Comparison of ENCODE assay signal across 10 cellular contexts in the genomic region with DNA sequence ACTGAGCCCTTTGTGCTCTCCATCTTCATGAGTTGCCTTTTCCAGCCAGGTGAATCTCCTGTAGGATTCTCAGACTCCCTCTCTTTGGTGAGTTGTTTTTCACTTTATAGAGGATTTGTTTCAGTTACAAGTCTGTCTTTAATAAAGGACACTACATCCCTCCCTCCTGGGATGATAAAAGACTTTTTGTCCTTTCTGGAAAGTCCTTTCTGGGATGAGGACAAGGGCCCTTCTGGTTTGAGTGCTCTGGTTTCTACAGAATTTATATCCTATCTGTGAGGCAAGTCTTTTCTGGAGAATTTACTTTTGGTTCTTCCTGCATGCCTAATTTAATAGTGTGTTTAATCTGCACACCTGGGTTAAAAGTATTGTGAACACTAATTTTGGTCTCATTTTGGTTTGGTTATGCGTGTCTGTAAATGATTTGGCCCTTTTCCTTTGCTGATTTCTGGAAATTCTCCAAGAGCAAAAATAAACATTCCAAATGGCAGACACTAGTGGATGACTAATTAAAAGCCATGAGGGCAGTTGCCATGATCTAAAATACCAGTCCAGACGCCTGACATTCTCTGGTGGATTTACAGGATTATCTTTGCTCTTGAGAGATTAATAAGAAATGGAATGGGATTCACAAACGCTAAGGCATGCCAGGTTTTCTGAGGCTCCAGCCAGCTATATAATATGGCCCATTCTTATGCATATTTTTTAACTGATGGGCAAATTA. TPM values are rescaled to one million over a fixed set of nuclear protein-coding genes. Genes with fewer than 3 reads are reported as not detected.
DNase-seq lines count a peak whose midpoint lies in the region; ATAC-seq, FAIRE-seq and TF ChIP-seq lines count a peak whose summit lies in the region.
"Had no signal": no experiment of that assay in that cellular context is flagged by ENCODE, and none has a peak within 500 bp of the region (broad histone marks: within the 10 kb centered on the region; RNA-seq: fewer than 3 reads in every experiment).

No MANE protein-coding gene starts in this region.

- peak; percentile 80 for FAIRE-seq in RCC 7860 (lab: Jason Lieb, UNC)
- FAIRE-seq: H1 had no signal

- peak; percentile 8 for DNase-seq in HCT116 (ENCODE audit: low read depth, low spot score)
- DNase-seq in RCC 7860 (ENCODE audit: low spot score), result peak; percentile 84
- peak; percentile 77 to 89 for DNase-seq in foreskin fibroblast
- no peak for DNase-seq in smooth muscle cell (lab: John Stamatoyannopoulos, UW; ENCODE audit: unreplicated experiment)
- no peak for DNase-seq in upper lobe of left lung
- no peak for DNase-seq in activated effector memory CD4-positive, alpha-beta T cell treated with Interleukin-2 at 50 U/mL for 16 hours
- DNase-seq in activated T-cell treated with anti-CD3 and anti-CD28 coated beads, Interleukin-2, amount 50 U/mL, for 72 hours, result no peak
- DNase-seq in activated CD4-positive, alpha-beta memory T cell treated with anti-CD3 and anti-CD28 coated beads, Interleukin-2, amount 10 ng/mL, durations not matched to agents 7 days and 5 days, result no peak
- DNase-seq: activated B cell treated with CpG ODN at 0.5 μM for 24 hours had no signal

- ATAC-seq in HCT116, result peak; percentile 53
- no peak for ATAC-seq in upper lobe of left lung (ENCODE audit: low FRiP score in 2 of 2)
- no peak for ATAC-seq in activated T-cell treated with anti-CD3 and anti-CD28 coated beads, Interleukin-2, amount 50 U/mL, for 72 hours (replicated peaks in 1 of 2)

- no peak for TF ChIP-seq POLR2A in HCT116 (IDR thresholded peaks at IDR 0.05; ENCODE audit: borderline replicate concordance, extremely low read depth, insufficient read depth, insufficient read length)
- TF ChIP-seq POLR2A in upper lobe of left lung (IDR thresholded peaks at IDR 0.05), result no peak

- H3K9me3 Mint-ChIP-seq in activated T-cell treated with anti-CD3 and anti-CD28 coated beads, Interleukin-2, amount 50 U/mL, for 72 hours, result no peaks in the 10 kb centered on the region
- no peaks in the 10 kb centered on the region for H3K9me3 Mint-ChIP-seq in activated CD4-positive, alpha-beta memory T cell treated with anti-CD3 and anti-CD28 coated beads, Interleukin-2, amount 10 ng/mL, durations not matched to agents 7 days and 5 days
- H3K9me3 Mint-ChIP-seq: activated B cell treated with CpG ODN at 0.5 μM for 24 hours had no signal

- H4K20me1 ChIP-seq in HCT116 (ENCODE audit: insufficient read depth), result no peaks in the 10 kb centered on the region
- H4K20me1 ChIP-seq in smooth muscle cell (ENCODE audit: low read depth), result no peaks in the 10 kb centered on the region

- H3K4me1 Mint-ChIP-seq in activated T-cell treated with anti-CD3 and anti-CD28 coated beads, Interleukin-2, amount 50 U/mL, for 72 hours (ENCODE audit: low read depth), result no peaks in the 10 kb centered on the region
- no peaks in the 10 kb centered on the region for H3K4me1 Mint-ChIP-seq in activated CD4-positive, alpha-beta memory T cell treated with anti-CD3 and anti-CD28 coated beads, Interleukin-2, amount 10 ng/mL, durations not matched to agents 7 days and 5 days
- H3K4me1 Mint-ChIP-seq: activated B cell treated with CpG ODN at 0.5 μM for 24 hours had no signal

- H3K9me3 ChIP-seq in HCT116 (ENCODE audit: control insufficient read depth in 1 of 2, insufficient read depth in 1 of 2, low read depth in 1 of 2, low read length in 2 of 2) (no peaks in the 10 kb centered on the region), smooth muscle cell (replicated peaks; ENCODE audit: low read depth) (no peaks in the 10 kb centered on the region), upper lobe of left lung (no peaks in the 10 kb centered on the region)

- H3K36me3 ChIP-seq in HCT116 (ENCODE audit: control insufficient read depth in 1 of 2, insufficient read depth in 2 of 2, low read length in 2 of 2), result no peaks in the 10 kb centered on the region
- no peaks in the 10 kb centered on the region for H3K36me3 ChIP-seq in smooth muscle cell (ENCODE audit: low read depth)
- peaks cover 0 to 5% (median 0%) of the 10 kb centered on the region in 4 donors for H3K36me3 ChIP-seq in upper lobe of left lung

- CTCF ChIA-PET in HCT116 (lab: Charles Lee), result interaction anchor here (0.6 kb wide), 1 partner anchor 109 kb away, joined by 3 read pairs; no protein-coding TSS in a partner anchor
- CTCF ChIA-PET in activated CD4-positive, alpha-beta memory T cell treated with anti-CD3 and anti-CD28 coated beads, Interleukin-2, amount 10 ng/mL, durations not matched to agents 7 days and 5 days (lab: Charles Lee), result interaction anchor here (0.6 to 0.7 kb wide), 2 partner anchors 131 to 889 kb away, joined by 3 to 4 read pairs; no protein-coding TSS in a partner anchor

- intact Hi-C loops in HCT116 (cut with micrococcal nuclease), result no loop called here

- TF ChIP-seq CTCF in HCT116 (IDR thresholded peaks at IDR 0.05 in 2 of 3, conservative IDR thresholded peaks at IDR 0.05 in 1 of 3; ENCODE audit: borderline replicate concordance in 1 of 3, insufficient read depth in 1 of 3, low read depth in 2 of 3, low read length in 2 of 3), result no peak
- TF ChIP-seq CTCF in foreskin fibroblast (IDR thresholded peaks at IDR 0.05; ENCODE audit: low read depth, low read length), result no peak
- TF ChIP-seq CTCF in smooth muscle cell (IDR thresholded peaks at IDR 0.05; ENCODE audit: borderline replicate concordance, insufficient read depth, poor library complexity, severe bottlenecking), result no peak
- TF ChIP-seq CTCF in upper lobe of left lung (IDR thresholded peaks at IDR 0.05), result no peak

- no peak overlapping the region for H3K9ac ChIP-seq in HCT116 (ENCODE audit: low read length)
- H3K9ac ChIP-seq in smooth muscle cell (ENCODE audit: low read depth), result peak overlapping the region; percentile 67

- H3K9me2 ChIP-seq in HCT116 (ENCODE audit: insufficient read depth), result no peaks in the 10 kb centered on the region

- peak overlapping the region; percentile 0; the same call in 1 of the 2 replicates for H3K27ac ChIP-seq in HCT116 (ENCODE audit: low read depth, low read length)
- peak overlapping the region; percentile 95 for H3K27ac ChIP-seq in smooth muscle cell (ENCODE audit: low read depth)
- peak overlapping the region in 1 of 4 donors; percentile 23 for H3K27ac ChIP-seq in upper lobe of left lung

- H3K27ac Mint-ChIP-seq in activated T-cell treated with anti-CD3 and anti-CD28 coated beads, Interleukin-2, amount 50 U/mL, for 72 hours, result no peak overlapping the region
- H3K27ac Mint-ChIP-seq in activated CD4-positive, alpha-beta memory T cell treated with anti-CD3 and anti-CD28 coated beads, Interleukin-2, amount 10 ng/mL, durations not matched to agents 7 days and 5 days, result no peak overlapping the region
- H3K27ac Mint-ChIP-seq: activated B cell treated with CpG ODN at 0.5 μM for 24 hours had no signal

- H3K4me2 ChIP-seq in HCT116 (ENCODE audit: low read length) (peak overlapping the region; percentile 47), smooth muscle cell (peak overlapping the region; percentile 50)

- H3K27me3 Mint-ChIP-seq in activated T-cell treated with anti-CD3 and anti-CD28 coated beads, Interleukin-2, amount 50 U/mL, for 72 hours (ENCODE audit: low read depth), result no peaks in the 10 kb centered on the region
- H3K27me3 Mint-ChIP-seq in activated CD4-positive, alpha-beta memory T cell treated with anti-CD3 and anti-CD28 coated beads, Interleukin-2, amount 10 ng/mL, durations not matched to agents 7 days and 5 days, result peaks cover 15% of the 10 kb centered on the region
- H3K27me3 Mint-ChIP-seq: activated B cell treated with CpG ODN at 0.5 μM for 24 hours had no signal

- H3K79me2 ChIP-seq in HCT116 (ENCODE audit: insufficient read depth, low read length), result no peaks in the 10 kb centered on the region
- H3K79me2 ChIP-seq in smooth muscle cell (ENCODE audit: low read depth), result no peaks in the 10 kb centered on the region

- H3K27me3 ChIP-seq in HCT116 (ENCODE audit: insufficient read depth, low read length) (no peaks in the 10 kb centered on the region), smooth muscle cell (ENCODE audit: low read depth) (no peaks in the 10 kb centered on the region), upper lobe of left lung (no peaks in the 10 kb centered on the region)

- POLR2A ChIA-PET in HCT116 (lab: Charles Lee), result no interaction called here
- POLR2A ChIA-PET in activated CD4-positive, alpha-beta memory T cell treated with anti-CD3 and anti-CD28 coated beads, Interleukin-2, amount 10 ng/mL, durations not matched to agents 7 days and 5 days (lab: Charles Lee), result no interaction called here

- H3F3A ChIP-seq in smooth muscle cell (ENCODE audit: low read depth), result peaks cover 30% of the 10 kb centered on the region

- no peak for TF ChIP-seq EP300 in upper lobe of left lung (IDR thresholded peaks at IDR 0.05)

- WGBS in smooth muscle cell (ENCODE audit: low lambda C conversion rate), result 3% methylated on average over 3 of the region's 3 CpGs
- 29% methylated on average over 3 of the region's 3 CpGs for WGBS in upper lobe of left lung, 2 donors

- H3K4me3 Mint-ChIP-seq in activated T-cell treated with anti-CD3 and anti-CD28 coated beads, Interleukin-2, amount 50 U/mL, for 72 hours, result no peak overlapping the region
- H3K4me3 Mint-ChIP-seq in activated CD4-positive, alpha-beta memory T cell treated with anti-CD3 and anti-CD28 coated beads, Interleukin-2, amount 10 ng/mL, durations not matched to agents 7 days and 5 days, result no peak overlapping the region
- H3K4me3 Mint-ChIP-seq: activated B cell treated with CpG ODN at 0.5 μM for 24 hours had no signal

- H2AFZ ChIP-seq in HCT116 (ENCODE audit: low read depth, low read length, poor library complexity, severe bottlenecking) (no peak overlapping the region), smooth muscle cell (ENCODE audit: low read depth) (no peak overlapping the region)

- no peak overlapping the region for H3K4me3 ChIP-seq in HCT116 (replicated peaks in 1 of 2; ENCODE audit: low read depth in 1 of 2, low read length in 2 of 2)
- H3K4me3 ChIP-seq in foreskin fibroblast (ENCODE audit: low read depth in 1 of 2, low read length in 2 of 2), result no peak overlapping the region
- no peak overlapping the region for H3K4me3 ChIP-seq in smooth muscle cell
- no peak overlapping the region for H3K4me3 ChIP-seq in upper lobe of left lung

- no peaks in the 10 kb centered on the region for H3K36me3 Mint-ChIP-seq in activated T-cell treated with anti-CD3 and anti-CD28 coated beads, Interleukin-2, amount 50 U/mL, for 72 hours (ENCODE audit: insufficient read depth in 2 of 2)
- no peaks in the 10 kb centered on the region for H3K36me3 Mint-ChIP-seq in activated CD4-positive, alpha-beta memory T cell treated with anti-CD3 and anti-CD28 coated beads, Interleukin-2, amount 10 ng/mL, durations not matched to agents 7 days and 5 days (ENCODE audit: low read depth)

- RAD21 ChIA-PET in HCT116 (lab: Charles Lee; ENCODE audit: low non-redundant PET in 1 of 2, low total read pairs in 2 of 2, uncharacterized antibody in 2 of 2, unreplicated experiment in 2 of 2), result no interaction called here

- TF ChIP-seq RAD21 in HCT116 (IDR thresholded peaks at IDR 0.05; ENCODE audit: low read depth), result no peak

- H3K4me1 ChIP-seq in HCT116 (ENCODE audit: control insufficient read depth in 1 of 2, insufficient read depth in 2 of 2, low read length in 2 of 2) (peaks cover 18 to 20% of the 10 kb centered on the region in 2 experiments), smooth muscle cell (ENCODE audit: low read depth) (peaks cover 32% of the 10 kb centered on the region), upper lobe of left lung (peaks cover 0 to 23% (median 14%) of the 10 kb centered on the region in 4 donors)

- BruUV-seq in HCT116 (replicated peaks; lab: Mats Ljungman, UMichigan), result no TSS peak

RNA-seq across cellular contexts. Expression of a gene that starts 44.8 kb away (rescaled TPM):
- total RNA-seq in HCT116 (2021; ENCODE audit: unreplicated experiment) (not detected), smooth muscle cell (0.40 TPM in 1 of 2 replicates, not detected in the other), upper lobe of left lung (under 1 TPM in 3 of 6 donors, not detected in 3; 0.30 to 0.89 (median 0.46) TPM)
- not detected in 2 replicates for polyA plus RNA-seq in HCT116 (2012)
- polyA plus RNA-seq in smooth muscle cell, result 0.64 TPM in 1 of 2 replicates, not detected in the other
- not detected for total RNA-seq in activated T-cell treated with anti-CD3 and anti-CD28 coated beads, Interleukin-2, amount 50 U/mL, for 72 hours
- not detected for total RNA-seq in activated CD4-positive, alpha-beta memory T cell treated with anti-CD3 and anti-CD28 coated beads, Interleukin-2, amount 10 ng/mL, durations not matched to agents 7 days and 5 days
- total RNA-seq: activated B cell treated with CpG ODN at 0.5 μM for 24 hours, H1 had no signal

Comparison
In these comparisons a context has a peak if more than half of its experiments do, and no peak if none do; other contexts are left out.
1. DNase-seq: peak in HCT116 (single experiment), RCC 7860 (single experiment) and foreskin fibroblast (2 of 2); none in smooth muscle cell (single experiment), upper lobe of left lung (0 of 2), activated effector memory CD4-positive, alpha-beta T cell treated with Interleukin-2 at 50 U/mL for 16 hours (single experiment), activated T-cell treated with anti-CD3 and anti-CD28 coated beads, Interleukin-2, amount 50 U/mL, for 72 hours (0 of 2) and activated CD4-positive, alpha-beta memory T cell treated with anti-CD3 and anti-CD28 coated beads, Interleukin-2, amount 10 ng/mL, durations not matched to agents 7 days and 5 days (single experiment).